In the genomic region with DNA sequence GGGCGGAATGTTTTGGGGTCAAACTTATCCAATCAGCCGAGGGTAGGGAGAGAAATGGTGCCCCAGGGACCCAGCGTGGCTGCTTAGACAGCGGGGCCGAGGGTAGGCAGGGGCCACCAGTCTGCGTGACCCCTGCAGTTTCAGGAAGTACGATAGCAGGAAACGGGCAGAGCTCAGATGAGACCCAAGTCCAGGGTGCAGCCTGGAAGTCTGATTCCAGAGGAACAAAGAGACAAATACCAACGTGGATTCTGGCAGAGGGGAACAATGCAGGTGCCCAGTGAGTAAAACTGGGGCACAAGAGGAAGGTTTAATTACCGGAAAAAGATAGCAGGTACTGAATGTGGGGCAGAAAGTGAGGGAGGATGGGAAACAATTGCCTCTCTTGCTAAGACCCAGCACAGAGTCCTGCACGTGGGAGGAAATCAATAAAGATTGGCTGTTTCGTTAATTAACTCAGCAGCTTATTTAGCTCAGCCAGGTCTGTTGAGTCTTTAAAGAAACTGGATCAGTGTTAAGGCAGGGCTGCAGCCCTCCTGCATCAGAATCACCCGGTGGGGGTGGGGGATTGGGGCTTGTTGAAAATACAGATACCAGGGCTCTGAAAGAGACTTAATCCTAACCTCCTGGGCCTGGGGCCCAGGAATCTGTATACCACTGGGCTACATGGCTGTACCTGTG, we compare ENCODE assay signal across 8 cellular contexts. TPM values are rescaled to one million over a fixed set of nuclear protein-coding genes. Genes with fewer than 3 reads are reported as not detected.
A peak's percentile ranks its signal among the peaks of the same experiment; 100 is the strongest.
DNase-seq lines count a peak whose midpoint lies in the region; ATAC-seq and TF ChIP-seq lines count a peak whose summit lies in the region.

No MANE protein-coding gene starts in this region.

- no peak for ATAC-seq in HG03025 (IDR thresholded peaks at IDR 0.05; ENCODE audit: low FRiP score, unreplicated experiment)

- in situ Hi-C loops in GM18951 (cut with MboI; ENCODE audit: low sequenced_read_pairs, unreplicated experiment): no loop called here

- H3K27ac Mint-ChIP-seq in dendritic cell treated with granulocyte-macrophage colony-stimulating factor and Interleukin-4, amounts not matched to agents 40 ng/mL and 50 ng/mL, for 4 days: peak overlapping the region; percentile 98
- peak overlapping the region; percentile 88 for H3K27ac Mint-ChIP-seq in progenitor cell of endocrine pancreas

- H3K4me1 ChIP-seq in HUES6 (ENCODE audit: control insufficient read depth, insufficient read depth, low read length): peaks cover 16% of the 10 kb centered on the region

- no peaks in the 10 kb centered on the region for H3K9me3 ChIP-seq in HUES6 (ENCODE audit: control insufficient read depth, insufficient read depth, low read depth, low read length)

- TF ChIP-seq CTCF in progenitor cell of endocrine pancreas (IDR thresholded peaks at IDR 0.05; ENCODE audit: unreplicated experiment): no peak

- peak; percentile 57 for TF ChIP-seq POLR2A in GM18951 (IDR thresholded peaks at IDR 0.05; ENCODE audit: extremely low read depth, insufficient read depth, insufficient read length)

- H3K27me3 Mint-ChIP-seq in dendritic cell treated with granulocyte-macrophage colony-stimulating factor and Interleukin-4, amounts not matched to agents 40 ng/mL and 50 ng/mL, for 4 days: no peaks in the 10 kb centered on the region
- H3K27me3 Mint-ChIP-seq in progenitor cell of endocrine pancreas: no peaks in the 10 kb centered on the region

- H3K27me3 ChIP-seq in HUES6 (ENCODE audit: control insufficient read depth, insufficient read depth, low read length): no peaks in the 10 kb centered on the region

- intact Hi-C loops in dendritic cell treated with granulocyte-macrophage colony-stimulating factor and Interleukin-4, amounts not matched to agents 40 ng/mL and 50 ng/mL, for 4 days (cut with micrococcal nuclease): loop anchor here (2.0 kb wide), 2 partner anchors 51 to 99 kb away; partner anchors contain the start of genes CBX3, HNRNPA2B1 and NFE2L3

- H3K4me1 Mint-ChIP-seq in dendritic cell treated with granulocyte-macrophage colony-stimulating factor and Interleukin-4, amounts not matched to agents 40 ng/mL and 50 ng/mL, for 4 days (ENCODE audit: low read depth): peaks cover 65% of the 10 kb centered on the region
- peaks cover 11% of the 10 kb centered on the region for H3K4me1 Mint-ChIP-seq in progenitor cell of endocrine pancreas (ENCODE audit: low read depth)

- H3K36me3 ChIP-seq in HUES6 (ENCODE audit: control insufficient read depth, insufficient read depth, low read length): no peaks in the 10 kb centered on the region

- peak overlapping the region; percentile 32; the same call in 1 of the 2 replicates for H3K27ac ChIP-seq in HUES6 (ENCODE audit: low read depth, low read length)

- DNase-seq in progenitor cell of endocrine pancreas (ENCODE audit: low spot score, unreplicated experiment) (no peak), SW 1271 (lab: John Stamatoyannopoulos, UW) (no peak), NCI-H2029 (lab: John Stamatoyannopoulos, UW) (no peak)
- no peak for DNase-seq in effector CD8-positive, alpha-beta T cell (lab: John Stamatoyannopoulos, UW)

- H3K9ac ChIP-seq in HUES6 (ENCODE audit: low read length): peak overlapping the region; percentile 4

- H3K9me3 Mint-ChIP-seq in dendritic cell treated with granulocyte-macrophage colony-stimulating factor and Interleukin-4, amounts not matched to agents 40 ng/mL and 50 ng/mL, for 4 days: no peaks in the 10 kb centered on the region
- no peaks in the 10 kb centered on the region for H3K9me3 Mint-ChIP-seq in progenitor cell of endocrine pancreas (ENCODE audit: low read depth)

- H3K4me3 Mint-ChIP-seq in dendritic cell treated with granulocyte-macrophage colony-stimulating factor and Interleukin-4, amounts not matched to agents 40 ng/mL and 50 ng/mL, for 4 days: peak overlapping the region; percentile 85
- peak overlapping the region; percentile 29 for H3K4me3 Mint-ChIP-seq in progenitor cell of endocrine pancreas (ENCODE audit: low read depth)

- H3K36me3 Mint-ChIP-seq in dendritic cell treated with granulocyte-macrophage colony-stimulating factor and Interleukin-4, amounts not matched to agents 40 ng/mL and 50 ng/mL, for 4 days (ENCODE audit: low read depth): peaks cover 20% of the 10 kb centered on the region
- no peaks in the 10 kb centered on the region for H3K36me3 Mint-ChIP-seq in progenitor cell of endocrine pancreas (ENCODE audit: insufficient read depth)

- no peak overlapping the region for H3K4me3 ChIP-seq in HUES6 (ENCODE audit: low read depth, low read length)

RNA-seq across cellular contexts. Expression of gene NFE2L3, which starts 50.4 kb away (rescaled TPM):
- 25.5 and 28.0 TPM in 2 replicates for total RNA-seq in progenitor cell of endocrine pancreas
